Comparison of ENCODE assay signal across 26 cellular contexts in the genomic region with DNA sequence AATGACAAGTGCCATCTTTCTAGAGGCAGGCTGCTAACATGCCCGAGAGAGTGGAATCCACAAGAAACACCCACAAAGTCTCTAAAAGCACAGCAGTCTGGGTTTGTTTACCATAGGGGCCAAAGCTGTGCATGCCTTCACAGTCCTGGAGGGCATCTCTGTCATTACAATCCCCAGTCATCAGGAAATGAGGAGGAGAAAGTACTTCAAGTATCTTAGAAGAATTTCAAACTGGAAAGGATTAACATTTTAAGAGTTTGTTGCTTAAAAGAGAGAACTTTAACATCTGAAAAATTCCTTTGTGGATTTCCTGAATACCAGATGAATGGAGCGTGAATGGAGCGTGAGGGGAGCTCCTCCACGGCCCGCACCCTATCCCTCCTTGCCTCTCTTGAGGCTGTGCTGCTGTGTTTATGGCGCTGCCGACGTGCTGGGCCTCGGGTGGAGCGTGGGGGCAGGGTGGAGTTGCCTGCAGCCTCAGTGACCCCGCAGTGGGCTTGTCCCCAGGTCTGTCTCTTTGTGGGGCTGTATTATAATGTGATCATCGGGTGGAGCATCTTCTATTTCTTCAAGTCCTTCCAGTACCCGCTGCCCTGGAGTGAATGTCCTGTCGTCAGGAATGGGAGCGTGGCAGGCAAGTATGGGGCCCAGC. TPM values are rescaled to one million over a fixed set of nuclear protein-coding genes. Genes with fewer than 3 reads are reported as not detected.
A peak's percentile ranks its signal among the peaks of the same experiment; 100 is the strongest.
DNase-seq lines count a peak whose midpoint lies in the region; ATAC-seq and TF ChIP-seq lines count a peak whose summit lies in the region.
"Had no signal": no experiment of that assay in that cellular context is flagged by ENCODE, and none has a peak within 500 bp of the region (broad histone marks: within the 10 kb centered on the region; RNA-seq: fewer than 3 reads in every experiment).

No MANE protein-coding gene starts in this region.

- H3K14ac ChIP-seq in mesenchymal stem cell (ENCODE audit: low read length in 2 of 2), result no peak overlapping the region

- peak overlapping the region; percentile 73 for H4K91ac ChIP-seq in mesenchymal stem cell (ENCODE audit: low read length)

- intact Hi-C loops in sciatic nerve (cut with DNase I), result no loop called here

- H2BK12ac ChIP-seq in mesenchymal stem cell (ENCODE audit: low read length in 2 of 2), result no peak overlapping the region

- TF ChIP-seq CTCF in WTC11 (IDR thresholded peaks at IDR 0.05), result no peak
- no peak for TF ChIP-seq CTCF in foreskin keratinocyte (conservative IDR thresholded peaks at IDR 0.05)
- no peak for TF ChIP-seq CTCF in foreskin fibroblast (IDR thresholded peaks at IDR 0.05; ENCODE audit: low read depth, low read length)

- H3K27me3 Mint-ChIP-seq in WTC11 (ENCODE audit: low read depth), result no peaks in the 10 kb centered on the region; the same call in 1 of the 2 replicates

- no peaks in the 10 kb centered on the region for H3K36me3 ChIP-seq in mesenchymal stem cell (ENCODE audit: control insufficient read depth in 1 of 2, insufficient read depth in 2 of 2, low read depth in 1 of 2, low read length in 2 of 2)
- H3K36me3 ChIP-seq: brain microvascular endothelial cell, colonic mucosa, lower lobe of right lung, thoracic aorta had no signal

- peaks cover 10% of the 10 kb centered on the region for H3K4me1 Mint-ChIP-seq in WTC11
- H3K4me1 Mint-ChIP-seq: activated CD4-positive, alpha-beta T cell treated with anti-CD3 and anti-CD28 coated beads for 36 hours; activated naive CD8-positive, alpha-beta T cell treated with anti-CD3 and anti-CD28 coated beads for 36 hours; stimulated activated memory B cell treated with anti-CD40 and anti-IgM and Interleukin-4, amounts not matched to agents 10 μg/mL and 1 μg/mL and 100 μg/mL, for 72 hours had no signal

- peak overlapping the region; percentile 69 for H4K8ac ChIP-seq in mesenchymal stem cell (ENCODE audit: low read length)

- H3K4me3 Mint-ChIP-seq in WTC11, result no peak overlapping the region
- H3K4me3 Mint-ChIP-seq: activated CD4-positive, alpha-beta T cell treated with anti-CD3 and anti-CD28 coated beads for 36 hours; activated naive CD8-positive, alpha-beta T cell treated with anti-CD3 and anti-CD28 coated beads for 36 hours; stimulated activated memory B cell treated with anti-CD40 and anti-IgM and Interleukin-4, amounts not matched to agents 10 μg/mL and 1 μg/mL and 100 μg/mL, for 72 hours had no signal

- H3K4me2 ChIP-seq in mesenchymal stem cell (ENCODE audit: low read length, poor library complexity, severe bottlenecking), result no peak overlapping the region
- H3K4me2 ChIP-seq: KMS-11 had no signal

- no peak overlapping the region for H2BK120ac ChIP-seq in mesenchymal stem cell (ENCODE audit: low read depth, low read length)

- H3K27ac ChIP-seq in mesenchymal stem cell (ENCODE audit: low read length, poor library complexity, severe bottlenecking) (no peak overlapping the region), foreskin keratinocyte (no peak overlapping the region)
- H3K27ac ChIP-seq: brain microvascular endothelial cell, colonic mucosa, KMS-11, lower lobe of right lung, parathyroid adenoma, thoracic aorta had no signal

- POLR2A ChIA-PET in WTC11 (lab: Charles Lee), result interaction anchor here (1.1 kb wide), 1 partner anchor 9 kb away, joined by 3 read pairs; no protein-coding TSS in a partner anchor

- ATAC-seq in WTC11 (peak; percentile 80), foreskin keratinocyte (no peak), sciatic nerve (no peak)
- ATAC-seq: activated CD4-positive, alpha-beta T cell treated with anti-CD3 and anti-CD28 coated beads for 36 hours; HCT116; lower lobe of right lung; stimulated activated memory B cell treated with anti-CD40 and anti-IgM and Interleukin-4, amounts not matched to agents 10 μg/mL and 1 μg/mL and 100 μg/mL, for 72 hours had no signal

- no peak overlapping the region for H2AFZ ChIP-seq in mesenchymal stem cell (ENCODE audit: low read depth, low read length)
- H2AFZ ChIP-seq: parathyroid adenoma had no signal

- H3K23ac ChIP-seq in mesenchymal stem cell (ENCODE audit: low read length in 2 of 2), result no peak overlapping the region

- peak overlapping the region in 1 of 2 experiments; percentile 80 for H3K4ac ChIP-seq in mesenchymal stem cell (ENCODE audit: low read depth in 1 of 2, low read length in 2 of 2)

- peak overlapping the region in 1 of 2 experiments; percentile 40 for H3K18ac ChIP-seq in mesenchymal stem cell (ENCODE audit: low read depth in 1 of 2, low read length in 2 of 2)

- H3K36me3 Mint-ChIP-seq in WTC11, result no peaks in the 10 kb centered on the region
- H3K36me3 Mint-ChIP-seq: activated naive CD8-positive, alpha-beta T cell treated with anti-CD3 and anti-CD28 coated beads for 36 hours; stimulated activated memory B cell treated with anti-CD40 and anti-IgM and Interleukin-4, amounts not matched to agents 10 μg/mL and 1 μg/mL and 100 μg/mL, for 72 hours had no signal

- WGBS in mesenchymal stem cell, result 28% methylated on average over 15 of the region's 15 CpGs

- H3K9me3 ChIP-seq in mesenchymal stem cell (ENCODE audit: control insufficient read depth, low read length), result peaks cover 3% of the 10 kb centered on the region
- H3K9me3 ChIP-seq: colonic mucosa, lower lobe of right lung, thoracic aorta had no signal

- no peak overlapping the region for H3K9ac ChIP-seq in mesenchymal stem cell (ENCODE audit: low read length)
- H3K9ac ChIP-seq: KMS-11, parathyroid adenoma had no signal

- H2AK5ac ChIP-seq in mesenchymal stem cell (ENCODE audit: low read length, severe bottlenecking), result no peak overlapping the region

- no peak overlapping the region for H2BK5ac ChIP-seq in mesenchymal stem cell (ENCODE audit: low read depth, low read length, poor library complexity, severe bottlenecking)

- H3K79me1 ChIP-seq in mesenchymal stem cell (replicated peaks; ENCODE audit: low read length, poor library complexity, severe bottlenecking), result no peaks in the 10 kb centered on the region

- CTCF ChIA-PET in WTC11 (lab: Charles Lee), result interaction anchor here (1.0 to 6.6 kb wide), 7 partner anchors 24 to 323 kb away, joined by 3 to 36 read pairs (median 4); no protein-coding TSS in a partner anchor

- no peak overlapping the region for H3K4me3 ChIP-seq in mesenchymal stem cell (ENCODE audit: insufficient read depth in 1 of 2, low read depth in 1 of 2, low read length in 2 of 2)
- H3K4me3 ChIP-seq in foreskin fibroblast (ENCODE audit: low read depth in 1 of 2, low read length in 2 of 2), result no peak overlapping the region
- H3K4me3 ChIP-seq: colonic mucosa, lower lobe of right lung, thoracic aorta had no signal

- no peaks in the 10 kb centered on the region for H3K4me1 ChIP-seq in mesenchymal stem cell (ENCODE audit: control insufficient read depth, insufficient read depth, low read depth, low read length)
- no peaks in the 10 kb centered on the region for H3K4me1 ChIP-seq in foreskin keratinocyte
- H3K4me1 ChIP-seq: colonic mucosa, lower lobe of right lung, parathyroid adenoma had no signal

- peak overlapping the region; percentile 49 for H2BK15ac ChIP-seq in mesenchymal stem cell (ENCODE audit: low read depth, poor library complexity, severe bottlenecking)

- H3K27me3 ChIP-seq in mesenchymal stem cell (ENCODE audit: control insufficient read depth in 1 of 2, insufficient read depth in 1 of 2, low read length in 2 of 2) (peaks cover 17 to 34% of the 10 kb centered on the region in 2 experiments), foreskin keratinocyte (peaks cover 27% of the 10 kb centered on the region)
- H3K27me3 ChIP-seq: brain microvascular endothelial cell, colonic mucosa had no signal

- no peaks in the 10 kb centered on the region for H3K9me3 Mint-ChIP-seq in WTC11
- H3K9me3 Mint-ChIP-seq: activated naive CD8-positive, alpha-beta T cell treated with anti-CD3 and anti-CD28 coated beads for 36 hours; stimulated activated memory B cell treated with anti-CD40 and anti-IgM and Interleukin-4, amounts not matched to agents 10 μg/mL and 1 μg/mL and 100 μg/mL, for 72 hours had no signal

- DNase-seq in EL (peak; percentile 46), WTC11 (ENCODE audit: low spot score) (no peak), mesenchymal stem cell (peak; percentile 57), foreskin keratinocyte (no peak), DMS79 (lab: John Stamatoyannopoulos, UW) (no peak), sciatic nerve (ENCODE audit: low spot score) (no peak), foreskin fibroblast (no peak)
- DNase-seq: activated CD4-positive, alpha-beta T cell treated with anti-CD3 and anti-CD28 coated beads for 36 hours; activated naive CD8-positive, alpha-beta T cell treated with anti-CD3 and anti-CD28 coated beads for 36 hours; brain microvascular endothelial cell; C1 segment of cervical spinal cord; colonic mucosa; hypothalamus; kidney; lower lobe of right lung; MV-4-11; NCI-H187; NCI-H2227 treated with DMSO at 0.1 percent for 48 hours; NCI-H774; Right ventricle myocardium superior had no signal

- H3K27ac Mint-ChIP-seq in WTC11, result no peak overlapping the region
- H3K27ac Mint-ChIP-seq: activated CD4-positive, alpha-beta T cell treated with anti-CD3 and anti-CD28 coated beads for 36 hours; activated naive CD8-positive, alpha-beta T cell treated with anti-CD3 and anti-CD28 coated beads for 36 hours; stimulated activated memory B cell treated with anti-CD40 and anti-IgM and Interleukin-4, amounts not matched to agents 10 μg/mL and 1 μg/mL and 100 μg/mL, for 72 hours had no signal

TF ChIP-seq in WTC11, 78 proteins besides CTCF, POLR2A, EP300 and RAD21 (continues in another document):
- no peak for TF ChIP-seq CDX4 (CRISPR knock-in tag; IDR thresholded peaks at IDR 0.05; ENCODE audit: borderline replicate concordance)
- TF ChIP-seq, protein P1, sequence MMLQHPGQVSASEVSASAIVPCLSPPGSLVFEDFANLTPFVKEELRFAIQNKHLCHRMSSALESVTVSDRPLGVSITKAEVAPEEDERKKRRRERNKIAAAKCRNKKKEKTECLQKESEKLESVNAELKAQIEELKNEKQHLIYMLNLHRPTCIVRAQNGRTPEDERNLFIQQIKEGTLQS (CRISPR knock-in tag; conservative IDR thresholded peaks at IDR 0.05), result no peak

RNA-seq across cellular contexts. Expression of gene SLC6A17, which starts 23.3 kb away (rescaled TPM):
- total RNA-seq in WTC11 (2021) (0.09 to 0.24 TPM (median 0.16 TPM) in 3 replicates), foreskin keratinocyte (0.03 and 0.07 TPM in 2 replicates), sciatic nerve (not detected)
- polyA plus RNA-seq in mesenchymal stem cell (2013, experiment 1 of 2), result 0.04 TPM
- 0.04 TPM for polyA plus RNA-seq in mesenchymal stem cell (2013, experiment 2 of 2)
- polyA plus RNA-seq in foreskin keratinocyte, result 0.01 and 0.02 TPM in 2 replicates
- total RNA-seq: HT1080, lower lobe of right lung, Right ventricle myocardium superior had no signal

RNA-seq across cellular contexts. Expression of gene KCNC4, which starts 36.5 kb away (rescaled TPM):
- total RNA-seq in WTC11 (2021) (19.9 to 21.9 TPM (median 21.9 TPM) in 3 replicates), foreskin keratinocyte (1.8 and 1.9 TPM in 2 replicates), sciatic nerve (15.6 TPM)
- polyA plus RNA-seq in mesenchymal stem cell (2013, experiment 1 of 2), result 0.17 TPM
- 0.23 TPM for polyA plus RNA-seq in mesenchymal stem cell (2013, experiment 2 of 2)
- 1.5 and 1.7 TPM in 2 replicates for polyA plus RNA-seq in foreskin keratinocyte

Comparison
In these comparisons a context has a peak if more than half of its experiments do, and no peak if none do; other contexts are left out.
1. DNase-seq: peak in EL (single experiment) and mesenchymal stem cell (single experiment); none in WTC11 (single experiment), foreskin keratinocyte (0 of 2), DMS79 (single experiment), sciatic nerve (single experiment) and foreskin fibroblast (0 of 2).